8 cellular contexts compared by ENCODE assay signal in the genomic region with DNA sequence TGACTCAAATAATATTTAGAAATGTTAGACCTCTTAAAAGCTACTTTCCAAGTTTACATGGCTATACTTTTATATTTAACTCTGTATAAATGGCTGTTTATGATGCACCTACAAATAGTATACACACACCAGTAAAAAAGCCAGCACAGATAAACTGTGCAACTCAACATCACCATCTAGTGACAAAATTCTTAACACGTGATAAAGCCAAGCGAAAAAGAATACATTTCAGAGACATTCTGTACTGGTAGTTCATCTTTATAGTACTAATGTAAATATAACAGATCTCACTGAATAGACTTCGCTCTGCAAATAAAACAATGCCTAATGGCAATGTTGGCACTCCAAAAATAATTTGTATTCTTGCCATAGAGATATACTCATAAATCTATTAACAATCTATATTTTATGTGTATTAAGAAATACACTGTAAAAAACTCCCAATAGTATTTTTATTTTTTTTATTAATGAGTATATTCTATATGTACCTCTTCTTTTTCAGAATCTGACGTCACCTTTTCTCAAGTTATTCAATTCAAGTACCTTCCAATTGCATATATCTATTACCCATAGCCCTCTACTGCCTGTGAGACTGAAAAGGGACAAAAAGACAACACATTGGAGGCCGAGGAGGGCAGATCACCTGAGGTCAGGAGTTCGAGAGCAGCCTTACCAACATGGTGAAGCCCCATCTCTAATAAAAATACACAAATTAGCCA.
DNase-seq lines count a peak whose midpoint lies in the region; ATAC-seq and TF ChIP-seq lines count a peak whose summit lies in the region.

No MANE protein-coding gene starts in this region.

- H3K4me3 ChIP-seq in heart right ventricle (no peak overlapping the region), PC-9 (no peak overlapping the region), foreskin fibroblast (ENCODE audit: low read depth in 1 of 2, low read length in 2 of 2) (no peak overlapping the region), thoracic aorta (no peak overlapping the region)

- H3K9me3 ChIP-seq in heart right ventricle (no peaks in the 10 kb centered on the region), PC-9 (ENCODE audit: insufficient read depth, low read depth) (no peaks in the 10 kb centered on the region), thoracic aorta (no peaks in the 10 kb centered on the region)

- H3K27me3 ChIP-seq in heart right ventricle (no peaks in the 10 kb centered on the region), PC-9 (ENCODE audit: insufficient read depth, low read depth) (no peaks in the 10 kb centered on the region), thoracic aorta (replicated peaks; ENCODE audit: insufficient read depth) (no peaks in the 10 kb centered on the region)

- H2AFZ ChIP-seq in PC-9, result no peak overlapping the region

- no peaks in the 10 kb centered on the region for H3F3A ChIP-seq in PC-9 (ENCODE audit: insufficient read depth, low read depth)

- CTCF ChIA-PET in PC-9 (lab: Charles Lee), result no interaction called here

- H3K4me2 ChIP-seq in PC-9, result no peak overlapping the region

- H3K4me1 ChIP-seq in heart right ventricle, result peaks cover 0 to 10% (median 5%) of the 10 kb centered on the region in 9 donors
- H3K4me1 ChIP-seq in PC-9 (replicated peaks; ENCODE audit: insufficient read depth), result no peaks in the 10 kb centered on the region
- peaks cover 6 to 7% of the 10 kb centered on the region in 2 donors for H3K4me1 ChIP-seq in thoracic aorta (ENCODE audit: control insufficient read depth in 1 of 2, low read depth in 2 of 2)

- POLR2A ChIA-PET in PC-9 (lab: Charles Lee; ENCODE audit: unreplicated experiment), result no interaction called here

- BruUV-seq in PC-9 (replicated peaks; lab: Mats Ljungman, UMichigan), result no TSS peak

- H3K36me3 ChIP-seq in heart right ventricle (no peaks in the 10 kb centered on the region), PC-9 (ENCODE audit: low read depth) (no peaks in the 10 kb centered on the region), thoracic aorta (no peaks in the 10 kb centered on the region)

- TF ChIP-seq CTCF in heart right ventricle (IDR thresholded peaks at IDR 0.05) (peak; percentile 21 to 74 (median 59)), PC-9 (conservative IDR thresholded peaks at IDR 0.05) (peak; percentile 78), foreskin fibroblast (IDR thresholded peaks at IDR 0.05; ENCODE audit: low read depth, low read length) (peak; percentile 31), thoracic aorta (IDR thresholded peaks at IDR 0.05) (peak; percentile 14)

- intact Hi-C loops in heart right ventricle (cut with DNase I), result loop anchor here in 4 of 10 donors (10.0 kb wide), 4 partner anchors 576 to 1096 kb away; partner anchors contain the start of gene PTBP2 (in 1 of the 4)
- intact Hi-C loops in cardiac septum (cut with DNase I), result loop anchor here (10.0 kb wide), 1 partner anchor 576 kb away; no protein-coding TSS in a partner anchor
- intact Hi-C loops in PC-9 (cut with micrococcal nuclease; ENCODE audit: unreplicated experiment), result loop anchor here (1.0 to 10.0 kb wide), 3 partner anchors 231 to 853 kb away; no protein-coding TSS in a partner anchor

- no peaks in the 10 kb centered on the region for H3K9me2 ChIP-seq in PC-9 (ENCODE audit: insufficient read depth)

- DNase-seq in heart right ventricle (no peak), cardiac septum (ENCODE audit: low spot score) (no peak), PC-9 (peak in 1 of 2 experiments; percentile 43), foreskin fibroblast (peak; percentile 19 to 62), thoracic aorta (ENCODE audit: low spot score) (no peak), activated gamma-delta T cell (lab: John Stamatoyannopoulos, UW) (no peak), NCI-H187 (lab: John Stamatoyannopoulos, UW) (no peak)

- H4K20me1 ChIP-seq in PC-9 (ENCODE audit: insufficient read depth), result no peaks in the 10 kb centered on the region

- H3K27ac ChIP-seq in heart right ventricle (no peak overlapping the region), PC-9 (no peak overlapping the region), thoracic aorta (no peak overlapping the region)

- WGBS in heart right ventricle, 2 donors, result 65 to 67% methylated on average over 6 of the region's 6 CpGs

- no peaks in the 10 kb centered on the region for H3K79me2 ChIP-seq in PC-9 (ENCODE audit: low read depth)

- peak in 3 of 8 donors; percentile 48 to 55 (median 52) for ATAC-seq in heart right ventricle
- ATAC-seq in HG03097 (IDR thresholded peaks at IDR 0.05; ENCODE audit: low FRiP score, unreplicated experiment), result peak; percentile 74
- no peak for ATAC-seq in thoracic aorta (ENCODE audit: insufficient number of reproducible peaks, low FRiP score, low read depth)

Comparison
In these comparisons a context has a peak if more than half of its experiments do, and no peak if none do; other contexts are left out.
1. DNase-seq: peak in foreskin fibroblast (2 of 2); none in heart right ventricle (0 of 2), cardiac septum (single experiment), thoracic aorta (single experiment), activated gamma-delta T cell (single experiment) and NCI-H187 (0 of 2).
2. CTCF ChIP-seq: peak in every context shown above with its lines; median percentile 78 in PC-9; 59 in heart right ventricle; 31 in foreskin fibroblast; 14 in thoracic aorta.